In the genomic region with DNA sequence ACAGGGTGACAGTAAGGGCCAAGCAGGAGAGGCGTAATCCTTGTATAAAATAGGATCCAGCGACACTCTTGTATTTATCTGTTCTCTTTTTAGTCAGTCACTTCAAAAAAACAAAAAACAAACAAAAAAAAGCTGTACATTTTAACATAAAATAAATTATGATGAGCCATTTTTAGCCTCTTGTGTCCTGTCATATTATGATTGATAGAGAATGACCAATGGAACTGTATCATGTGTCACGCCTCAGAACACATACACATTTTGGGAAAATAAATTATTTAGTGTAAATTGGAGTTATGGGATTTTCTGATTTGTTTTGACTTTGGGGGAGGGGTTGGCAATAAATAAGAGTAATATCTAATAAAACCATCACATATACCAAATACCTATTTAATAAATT, we compare ENCODE assay signal across 8 cellular contexts.
"Had no signal": no experiment of that assay in that cellular context is flagged by ENCODE, and none has a peak within 500 bp of the region (broad histone marks: within the 10 kb centered on the region; RNA-seq: fewer than 3 reads in every experiment).

No MANE protein-coding gene starts in this region.

- FAIRE-seq: HepG2 had no signal

- DNase-seq: GM23248, GOT3, H7, KG1 had no signal

- H3K27ac ChIP-seq: GM23248, HL-60 had no signal

- H3K4me1 ChIP-seq: HAP-1 had no signal

- H3K9me3 ChIP-seq: HAP-1 had no signal

- ATAC-seq: HCT116, HepG2 had no signal

- H3K36me3 ChIP-seq: HAP-1 had no signal

- H3K9ac ChIP-seq: GM23248 had no signal

- H2AFZ ChIP-seq: GM23248 had no signal

- H3K4me3 ChIP-seq: GM23248, HAP-1 had no signal
